Comparison of ENCODE assay signal across 8 cellular contexts in genomic region chr9:137085918-137086530, GRCh38. TPM values are rescaled to one million over a fixed set of nuclear protein-coding genes. Genes with fewer than 3 reads are reported as not detected.
DNase-seq lines count a peak whose midpoint lies in the region; ATAC-seq, FAIRE-seq and TF ChIP-seq lines count a peak whose summit lies in the region.

No MANE protein-coding gene starts in this region.

- peak overlapping the region; percentile 67 to 96 for H3K4me3 ChIP-seq in HCT116 (replicated peaks in 1 of 2; ENCODE audit: low read depth in 1 of 2, low read length in 2 of 2)
- H3K4me3 ChIP-seq in astrocyte (ENCODE audit: insufficient read depth, low read depth, low read length): peak overlapping the region; percentile 78
- H3K4me3 ChIP-seq in iPS-18a (ENCODE audit: low read length): peak overlapping the region; percentile 71

- H3K27ac ChIP-seq in HCT116 (ENCODE audit: low read depth, low read length) (peak overlapping the region; percentile 98), astrocyte (ENCODE audit: low read depth, low read length) (peak overlapping the region; percentile 84), iPS-18a (ENCODE audit: low read length) (no peak overlapping the region)

- H3K4me1 ChIP-seq in HCT116 (ENCODE audit: control insufficient read depth in 1 of 2, insufficient read depth in 2 of 2, low read length in 2 of 2) (peaks cover 38 to 59% of the 10 kb centered on the region in 2 experiments), astrocyte (ENCODE audit: insufficient read depth, low read length) (peaks cover 39% of the 10 kb centered on the region), iPS-18a (ENCODE audit: control insufficient read depth, low read depth, low read length) (peaks cover 7% of the 10 kb centered on the region)

- peak; percentile 15 for ATAC-seq in HCT116

- H3K27ac Mint-ChIP-seq in astrocyte (ENCODE audit: unreplicated experiment): peak overlapping the region; percentile 87

- H3K36me3 ChIP-seq in HCT116 (ENCODE audit: control insufficient read depth in 1 of 2, insufficient read depth in 2 of 2, low read length in 2 of 2): 0 out of 4 replicates have a peak, but pooled peaks cover 0 to 4% of the 10 kb centered on the region in 2 experiments
- H3K36me3 ChIP-seq in astrocyte (ENCODE audit: insufficient read depth, low read length): peaks cover 6% of the 10 kb centered on the region
- H3K36me3 ChIP-seq in iPS-18a (ENCODE audit: control insufficient read depth, low read depth, low read length): peaks cover 2% of the 10 kb centered on the region

- H3K79me2 ChIP-seq in HCT116 (ENCODE audit: insufficient read depth, low read length) (peaks cover 13% of the 10 kb centered on the region; the same call in 1 of the 2 replicates), astrocyte (ENCODE audit: insufficient read depth, low read length) (peaks cover 25% of the 10 kb centered on the region)

- CTCF ChIA-PET in HCT116 (lab: Charles Lee): interaction anchor here (0.8 to 4.8 kb wide), 14 partner anchors 17 to 325 kb away, joined by 3 to 49 read pairs (median 4); partner anchors contain the start of genes AJM1, NPDC1, RNF224 and SAPCD2

- no peak overlapping the region for H2AFZ ChIP-seq in HCT116 (ENCODE audit: low read depth, low read length, poor library complexity, severe bottlenecking)
- peak overlapping the region; percentile 71 for H2AFZ ChIP-seq in astrocyte (ENCODE audit: low read depth, low read length)

- H3K27me3 Mint-ChIP-seq in astrocyte (ENCODE audit: low read depth, unreplicated experiment): no peaks in the 10 kb centered on the region

- H3K9me3 ChIP-seq in HCT116 (ENCODE audit: control insufficient read depth in 1 of 2, insufficient read depth in 1 of 2, low read depth in 1 of 2, low read length in 2 of 2) (no peaks in the 10 kb centered on the region), astrocyte (ENCODE audit: insufficient read depth, low read depth, low read length) (no peaks in the 10 kb centered on the region), iPS-18a (ENCODE audit: control insufficient read depth, low read depth, low read length) (no peaks in the 10 kb centered on the region)

- RAD21 ChIA-PET in HCT116 (lab: Charles Lee; ENCODE audit: low non-redundant PET in 1 of 2, low total read pairs in 2 of 2, uncharacterized antibody in 2 of 2, unreplicated experiment in 2 of 2): interaction anchor here (1.5 to 2.1 kb wide), 2 partner anchors 18 kb away, joined by 5 to 12 read pairs; no protein-coding TSS in a partner anchor

- peaks cover 34% of the 10 kb centered on the region for H3K4me1 Mint-ChIP-seq in astrocyte (ENCODE audit: low read depth, unreplicated experiment)

- POLR2A ChIA-PET in HCT116 (lab: Charles Lee): interaction anchor here (0.8 to 4.8 kb wide), 12 partner anchors 9 to 155 kb away, joined by 3 to 43 read pairs (median 4); partner anchors contain the start of genes LCNL1, SAPCD2, TUBB4B and UAP1L1

- H3K4me2 ChIP-seq in HCT116 (ENCODE audit: low read length) (peak overlapping the region; percentile 98), astrocyte (ENCODE audit: low read length) (peak overlapping the region; percentile 98)

- TF ChIP-seq CTCF in HCT116 (IDR thresholded peaks at IDR 0.05 in 2 of 3, conservative IDR thresholded peaks at IDR 0.05 in 1 of 3; ENCODE audit: borderline replicate concordance in 1 of 3, insufficient read depth in 1 of 3, low read depth in 2 of 3, low read length in 2 of 3) (no peak), astrocyte (IDR thresholded peaks at IDR 0.05; ENCODE audit: insufficient read depth, low read depth, low read length) (no peak)

- no peaks in the 10 kb centered on the region for H3K9me3 Mint-ChIP-seq in astrocyte (ENCODE audit: unreplicated experiment)

- TF ChIP-seq POLR2A in HCT116 (IDR thresholded peaks at IDR 0.05; ENCODE audit: borderline replicate concordance, extremely low read depth, insufficient read depth, insufficient read length): no peak

- H3K36me3 Mint-ChIP-seq in astrocyte (ENCODE audit: low read depth, unreplicated experiment): peaks cover 14% of the 10 kb centered on the region

- BruUV-seq in HCT116 (replicated peaks; lab: Mats Ljungman, UMichigan): no TSS peak

- peak overlapping the region; percentile 81 for H3K4me3 Mint-ChIP-seq in astrocyte (ENCODE audit: unreplicated experiment)

- peak; percentile 59 for DNase-seq in COLO668 (lab: John Stamatoyannopoulos, UW; ENCODE audit: unreplicated experiment)
- DNase-seq in HCT116 (ENCODE audit: low read depth, low spot score): no peak
- DNase-seq in OCI-M1 (lab: John Stamatoyannopoulos, UW): peak; percentile 69
- DNase-seq in astrocyte (ENCODE audit: low read depth): no peak
- peak; percentile 36 for DNase-seq in stimulated activated CD4-positive, alpha-beta T cell treated with anti-CD3 and anti-CD28 coated beads, Interleukin-1b, Interleukin-23, amount 100 ng/mL, for 48 hours
- no peak for DNase-seq in D341Med (ENCODE audit: low spot score)
- no peak for DNase-seq in mucosa of gallbladder (ENCODE audit: low spot score)

- H3K9me2 ChIP-seq in HCT116 (ENCODE audit: insufficient read depth): no peaks in the 10 kb centered on the region

- FAIRE-seq in astrocyte (lab: Jason Lieb, UNC): no peak

- H3K27me3 ChIP-seq in HCT116 (ENCODE audit: insufficient read depth, low read length) (no peaks in the 10 kb centered on the region), astrocyte (ENCODE audit: insufficient read depth, low read length) (no peaks in the 10 kb centered on the region), iPS-18a (ENCODE audit: control insufficient read depth, insufficient read depth, low read length) (peaks cover 32% of the 10 kb centered on the region)

- intact Hi-C loops in HCT116 (cut with micrococcal nuclease): loop anchor here (1.0 kb wide), 1 partner anchor 32 kb away; no protein-coding TSS in a partner anchor

- no peaks in the 10 kb centered on the region for H4K20me1 ChIP-seq in HCT116 (ENCODE audit: insufficient read depth)
- peaks cover 22% of the 10 kb centered on the region for H4K20me1 ChIP-seq in astrocyte (ENCODE audit: insufficient read depth, low read length)

- H3K9ac ChIP-seq in HCT116 (ENCODE audit: low read length) (peak overlapping the region; percentile 80), astrocyte (ENCODE audit: low read length) (peak overlapping the region; percentile 88), iPS-18a (ENCODE audit: low read length) (peak overlapping the region; percentile 60)

- TF ChIP-seq RAD21 in HCT116 (IDR thresholded peaks at IDR 0.05; ENCODE audit: low read depth): no peak

TF ChIP-seq in HCT116, 20 proteins besides CTCF, POLR2A, EP300 and RAD21:
- TF ChIP-seq FOSL1 (IDR thresholded peaks at IDR 0.05; ENCODE audit: low read depth): no peak
- TF ChIP-seq ZFX (IDR thresholded peaks at IDR 0.05): peak; percentile 86

RNA-seq across cellular contexts. Expression of gene MAN1B1, which starts 0.8 kb away (rescaled TPM):
- total RNA-seq in HCT116 (2021; ENCODE audit: unreplicated experiment) (50.9 TPM), astrocyte (69.2 and 89.0 TPM in 2 replicates), mucosa of gallbladder (59.8 TPM)
- polyA plus RNA-seq in HCT116 (2012): 53.6 and 53.7 TPM in 2 replicates

RNA-seq across cellular contexts. Expression of gene UAP1L1, which starts 8.7 kb away (rescaled TPM):
- total RNA-seq in HCT116 (2021; ENCODE audit: unreplicated experiment): 11.0 TPM
- 4.6 and 5.3 TPM in 2 replicates for polyA plus RNA-seq in HCT116 (2012)
- total RNA-seq in astrocyte: 4.0 and 4.7 TPM in 2 replicates
- total RNA-seq in mucosa of gallbladder: 10.5 TPM

RNA-seq across cellular contexts. Expression of gene SAPCD2, which starts 15.7 kb away (rescaled TPM):
- 71.7 TPM for total RNA-seq in HCT116 (2021; ENCODE audit: unreplicated experiment)
- polyA plus RNA-seq in HCT116 (2012): 48.5 and 59.4 TPM in 2 replicates
- total RNA-seq in astrocyte: 0.41 and 0.43 TPM in 2 replicates
- 2.4 TPM for total RNA-seq in mucosa of gallbladder

RNA-seq across cellular contexts. Expression of gene DPP7, which starts 28.5 kb away (rescaled TPM):
- total RNA-seq in HCT116 (2021; ENCODE audit: unreplicated experiment): 291 TPM
- 302 and 326 TPM in 2 replicates for polyA plus RNA-seq in HCT116 (2012)
- 53.8 and 68.7 TPM in 2 replicates for total RNA-seq in astrocyte
- total RNA-seq in mucosa of gallbladder: 199 TPM

RNA-seq across cellular contexts. Expression of gene ENTPD2, which starts 32.2 kb away (rescaled TPM):
- 32.5 TPM for total RNA-seq in HCT116 (2021; ENCODE audit: unreplicated experiment)
- 20.7 and 23.0 TPM in 2 replicates for polyA plus RNA-seq in HCT116 (2012)
- total RNA-seq in astrocyte: 0.14 and 0.55 TPM in 2 replicates
- 41.1 TPM for total RNA-seq in mucosa of gallbladder

Comparison
In these comparisons a context has a peak if more than half of its experiments do, and no peak if none do; other contexts are left out.
1. DNase-seq: peak in COLO668 (single experiment), OCI-M1 (single experiment) and stimulated activated CD4-positive, alpha-beta T cell treated with anti-CD3 and anti-CD28 coated beads, Interleukin-1b, Interleukin-23, amount 100 ng/mL, for 48 hours (single experiment); none in HCT116 (single experiment), astrocyte (single experiment), D341Med (single experiment) and mucosa of gallbladder (single experiment).
2. RNA of gene SAPCD2, which starts 15.7 kb away (total RNA-seq): 71.7 TPM in HCT116 (single experiment); 2.4 TPM in mucosa of gallbladder (single experiment) and 0.41 to 0.43 TPM in astrocyte; every median in the first group is over 10 times any median in the second.
3. Peak in every context shown above with its lines, with median percentiles within 50 percentile points of each other: H3K4me3 ChIP-seq and H3K9ac ChIP-seq.